Comparison of ENCODE assay signal across 24 cellular contexts in genomic region chr5:122586351-122586750, GRCh38.
DNase-seq lines count a peak whose midpoint lies in the region; ATAC-seq, FAIRE-seq and TF ChIP-seq lines count a peak whose summit lies in the region.
"Had no signal": no experiment of that assay in that cellular context is flagged by ENCODE, and none has a peak within 500 bp of the region (broad histone marks: within the 10 kb centered on the region; RNA-seq: fewer than 3 reads in every experiment).

No MANE protein-coding gene starts in this region.

- DNase-seq in A172 (ENCODE audit: low spot score) (peak; percentile 27), GM04504 (ENCODE audit: low read depth) (peak; percentile 1), astrocyte of the cerebellum (ENCODE audit: low read depth) (peak; percentile 46), glomerular visceral epithelial cell (ENCODE audit: extremely low spot score) (peak; percentile 34), T-helper 17 cell (no peak), GF-D8 (lab: John Stamatoyannopoulos, UW) (no peak), GM12891 (ENCODE audit: insufficient read length, low spot score) (no peak)
- DNase-seq: 8988T; CD4-positive, alpha-beta T cell; effector memory CD4-positive, alpha-beta T cell; H7; KBM-7; mucosa of descending colon; NCI-H1048; NCI-H2029; NCI-H526 treated with DMSO at 0.1 percent for 48 hours; right cardiac atrium; stimulated activated naive CD4-positive, alpha-beta T cell treated with Interleukin-2 at 50 U/mL for 16 hours had no signal

- ATAC-seq in T-helper 17 cell: no peak
- ATAC-seq in activated T-helper 17 cell treated with anti-CD3 and anti-CD28 coated beads, Interleukin-2, amount 50 U/mL, for 72 hours (replicated peaks): no peak
- ATAC-seq: mucosa of descending colon, right cardiac atrium had no signal

- TF ChIP-seq POLR2A in GM12891 (IDR thresholded peaks at IDR 0.05; ENCODE audit: low read depth, low read length): no peak

- FAIRE-seq in GM12891 (lab: Jason Lieb, UNC): no peak

- H3K4me3 ChIP-seq in astrocyte of the cerebellum (ENCODE audit: low read depth, low read length): no peak overlapping the region
- H3K4me3 ChIP-seq: mucosa of descending colon, SJSA1, tibial nerve had no signal

- in situ Hi-C loops in astrocyte of the cerebellum (cut with HindIII; ENCODE audit: low sequenced_read_pairs): no loop called here

- no peaks in the 10 kb centered on the region for H3K36me3 Mint-ChIP-seq in T-helper 17 cell (ENCODE audit: low read depth)
- H3K36me3 Mint-ChIP-seq in activated T-helper 17 cell treated with anti-CD3 and anti-CD28 coated beads, Interleukin-2, amount 50 U/mL, for 72 hours (ENCODE audit: low read depth): no peaks in the 10 kb centered on the region

- no peak for TF ChIP-seq CTCF in astrocyte of the cerebellum (IDR thresholded peaks at IDR 0.05; ENCODE audit: low read depth, low read length, missing control alignments)

- no peaks in the 10 kb centered on the region for H3K9me3 Mint-ChIP-seq in activated T-helper 17 cell treated with anti-CD3 and anti-CD28 coated beads, Interleukin-2, amount 50 U/mL, for 72 hours
- H3K9me3 Mint-ChIP-seq: activated T-helper 2 cell treated with anti-CD3 and anti-CD28 coated beads, Interferon-gamma antibody, Interleukin-2, Interleukin-4, amounts not matched to agents 10 μg/mL and 5 μg/mL and 100 μg/mL, durations not matched to agents 14 hours and 24 hours and 36 hours; CD4-positive, alpha-beta T cell; T-helper 2 cell treated with Interferon-gamma antibody and Interleukin-4, amounts not matched to agents 5 μg/mL and 100 μg/mL, for 36 hours had no signal

- no peak overlapping the region for H3K27ac Mint-ChIP-seq in T-helper 17 cell
- no peak overlapping the region for H3K27ac Mint-ChIP-seq in activated T-helper 17 cell treated with anti-CD3 and anti-CD28 coated beads, Interleukin-2, amount 50 U/mL, for 72 hours
- H3K27ac Mint-ChIP-seq: activated T-helper 2 cell treated with anti-CD3 and anti-CD28 coated beads, Interferon-gamma antibody, Interleukin-2, Interleukin-4, amounts not matched to agents 10 μg/mL and 5 μg/mL and 100 μg/mL, durations not matched to agents 14 hours and 24 hours and 36 hours; CD4-positive, alpha-beta T cell; T-helper 2 cell treated with Interferon-gamma antibody and Interleukin-4, amounts not matched to agents 5 μg/mL and 100 μg/mL, for 36 hours had no signal

- H3K27me3 Mint-ChIP-seq in T-helper 17 cell: peaks cover 7% of the 10 kb centered on the region
- H3K27me3 Mint-ChIP-seq in activated T-helper 17 cell treated with anti-CD3 and anti-CD28 coated beads, Interleukin-2, amount 50 U/mL, for 72 hours: peaks cover 4% of the 10 kb centered on the region
- H3K27me3 Mint-ChIP-seq: CD4-positive, alpha-beta T cell had no signal

- no peaks in the 10 kb centered on the region for H3K4me1 Mint-ChIP-seq in T-helper 17 cell
- H3K4me1 Mint-ChIP-seq in activated T-helper 17 cell treated with anti-CD3 and anti-CD28 coated beads, Interleukin-2, amount 50 U/mL, for 72 hours: no peaks in the 10 kb centered on the region

- no peaks in the 10 kb centered on the region for H3K9me3 ChIP-seq in T-helper 17 cell (ENCODE audit: control insufficient read depth, low read length, poor library complexity, severe bottlenecking)
- H3K9me3 ChIP-seq: mucosa of descending colon, neutrophil, SJSA1, tibial nerve had no signal

- H3K4me3 Mint-ChIP-seq in T-helper 17 cell: no peak overlapping the region
- no peak overlapping the region for H3K4me3 Mint-ChIP-seq in activated T-helper 17 cell treated with anti-CD3 and anti-CD28 coated beads, Interleukin-2, amount 50 U/mL, for 72 hours
- H3K4me3 Mint-ChIP-seq: CD4-positive, alpha-beta T cell; T-helper 2 cell treated with Interferon-gamma antibody and Interleukin-4, amounts not matched to agents 5 μg/mL and 100 μg/mL, for 36 hours had no signal

TF ChIP-seq in GM12891, 5 proteins besides CTCF, POLR2A, EP300 and RAD21:
- no peak for TF ChIP-seq PAX5 (IDR thresholded peaks at IDR 0.05; ENCODE audit: insufficient read depth, low read length, severe bottlenecking)
- no peak for TF ChIP-seq POU2F2 (IDR thresholded peaks at IDR 0.05; ENCODE audit: low read depth, low read length)
- no peak for TF ChIP-seq POLR2AphosphoS5 (IDR thresholded peaks at IDR 0.05; ENCODE audit: low read depth, low read length)

Comparison
In these comparisons a context has a peak if more than half of its experiments do, and no peak if none do; other contexts are left out.
1. DNase-seq: peak in A172 (single experiment), GM04504 (single experiment), astrocyte of the cerebellum (single experiment) and glomerular visceral epithelial cell (single experiment); none in T-helper 17 cell (0 of 3), GF-D8 (single experiment) and GM12891 (single experiment).